ENCODE assay signal across 1 cellular context in genomic region chr3:133572158-133573053, GRCh38.
TF ChIP-seq lines count a peak whose summit lies in the region.

No MANE protein-coding gene starts in this region.

TF ChIP-seq in GM12878, 131 proteins besides CTCF, POLR2A, EP300 and RAD21 (continued from another document):
- TF ChIP-seq, protein P1, sequence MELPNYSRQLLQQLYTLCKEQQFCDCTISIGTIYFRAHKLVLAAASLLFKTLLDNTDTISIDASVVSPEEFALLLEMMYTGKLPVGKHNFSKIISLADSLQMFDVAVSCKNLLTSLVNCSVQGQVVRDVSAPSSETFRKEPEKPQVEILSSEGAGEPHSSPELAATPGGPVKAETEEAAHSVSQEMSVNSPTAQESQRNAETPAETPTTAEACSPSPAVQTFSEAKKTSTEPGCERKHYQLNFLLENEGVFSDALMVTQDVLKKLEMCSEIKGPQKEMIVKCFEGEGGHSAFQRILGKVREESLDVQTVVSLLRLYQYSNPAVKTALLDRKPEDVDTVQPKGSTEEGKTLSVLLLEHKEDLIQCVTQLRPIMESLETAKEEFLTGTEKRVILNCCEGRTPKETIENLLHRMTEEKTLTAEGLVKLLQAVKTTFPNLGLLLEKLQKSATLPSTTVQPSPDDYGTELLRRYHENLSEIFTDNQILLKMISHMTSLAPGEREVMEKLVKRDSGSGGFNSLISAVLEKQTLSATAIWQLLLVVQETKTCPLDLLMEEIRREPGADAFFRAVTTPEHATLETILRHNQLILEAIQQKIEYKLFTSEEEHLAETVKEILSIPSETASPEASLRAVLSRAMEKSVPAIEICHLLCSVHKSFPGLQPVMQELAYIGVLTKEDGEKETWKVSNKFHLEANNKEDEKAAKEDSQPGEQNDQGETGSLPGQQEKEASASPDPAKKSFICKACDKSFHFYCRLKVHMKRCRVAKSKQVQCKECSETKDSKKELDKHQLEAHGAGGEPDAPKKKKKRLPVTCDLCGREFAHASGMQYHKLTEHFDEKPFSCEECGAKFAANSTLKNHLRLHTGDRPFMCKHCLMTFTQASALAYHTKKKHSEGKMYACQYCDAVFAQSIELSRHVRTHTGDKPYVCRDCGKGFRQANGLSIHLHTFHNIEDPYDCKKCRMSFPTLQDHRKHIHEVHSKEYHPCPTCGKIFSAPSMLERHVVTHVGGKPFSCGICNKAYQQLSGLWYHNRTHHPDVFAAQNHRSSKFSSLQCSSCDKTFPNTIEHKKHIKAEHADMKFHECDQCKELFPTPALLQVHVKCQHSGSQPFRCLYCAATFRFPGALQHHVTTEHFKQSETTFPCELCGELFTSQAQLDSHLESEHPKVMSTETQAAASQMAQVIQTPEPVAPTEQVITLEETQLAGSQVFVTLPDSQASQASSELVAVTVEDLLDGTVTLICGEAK (IDR thresholded peaks at IDR 0.05; ENCODE audit: borderline replicate concordance), result no peak
- TF ChIP-seq NR2F1 (conservative IDR thresholded peaks at IDR 0.05), result 0 out of 2 replicates have a peak, but pooled peaks have one; percentile 31
- 0 out of 2 replicates have a peak, but pooled peaks have one; percentile 35 for TF ChIP-seq CREB1 (IDR thresholded peaks at IDR 0.05; ENCODE audit: low read depth)
- no peak for TF ChIP-seq SREBF2 (IDR thresholded peaks at IDR 0.05; ENCODE audit: low read length)
- TF ChIP-seq, protein P2, sequence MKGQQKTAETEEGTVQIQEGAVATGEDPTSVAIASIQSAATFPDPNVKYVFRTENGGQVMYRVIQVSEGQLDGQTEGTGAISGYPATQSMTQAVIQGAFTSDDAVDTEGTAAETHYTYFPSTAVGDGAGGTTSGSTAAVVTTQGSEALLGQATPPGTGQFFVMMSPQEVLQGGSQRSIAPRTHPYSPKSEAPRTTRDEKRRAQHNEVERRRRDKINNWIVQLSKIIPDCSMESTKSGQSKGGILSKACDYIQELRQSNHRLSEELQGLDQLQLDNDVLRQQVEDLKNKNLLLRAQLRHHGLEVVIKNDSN (IDR thresholded peaks at IDR 0.05; ENCODE audit: borderline replicate concordance, extremely low read length, insufficient read depth, low read depth, low read length), result no peak
